ENCODE assay signal across 34 cellular contexts in the genomic region with DNA sequence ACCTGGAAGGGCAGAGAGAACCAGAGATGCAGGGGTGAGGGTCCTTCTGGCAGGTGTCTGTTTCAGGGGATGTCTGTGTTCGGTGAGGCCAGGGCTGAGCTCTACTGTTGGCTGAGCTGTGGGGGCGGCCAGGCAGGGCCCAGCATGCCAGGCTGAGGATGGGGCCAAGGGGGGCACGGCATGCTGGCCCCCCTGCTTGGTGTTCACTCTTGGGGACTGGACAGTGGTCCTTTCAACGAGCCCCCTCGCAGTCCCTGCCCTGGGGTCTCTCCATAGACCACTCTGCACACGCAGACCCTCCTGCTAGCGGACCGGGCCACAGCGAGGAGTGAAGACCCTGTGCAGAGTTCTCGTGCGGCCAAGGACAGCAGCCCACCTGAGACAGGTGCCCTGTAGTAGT. TPM values are rescaled to one million over a fixed set of nuclear protein-coding genes. Genes with fewer than 3 reads are reported as not detected.
"Had no signal": no experiment of that assay in that cellular context is flagged by ENCODE, and none has a peak within 500 bp of the region (broad histone marks: within the 10 kb centered on the region; RNA-seq: fewer than 3 reads in every experiment).

No MANE protein-coding gene starts in this region.

- H3K27ac Mint-ChIP-seq: activated CD4-positive, alpha-beta T cell treated with anti-CD3 and anti-CD28 coated beads, Interleukin-2, amount 10 ng/mL, durations not matched to agents 24 days and 14 days; activated CD8-positive, alpha-beta T cell treated with anti-CD3 and anti-CD28 coated beads for 36 hours; activated T-cell treated with anti-CD3 and anti-CD28 coated beads, Interleukin-2, amount 50 U/mL, for 72 hours; activated T-helper 17 cell treated with anti-CD3 and anti-CD28 coated beads, Interleukin-2, amount 50 U/mL, for 72 hours; T-cell; T-helper 17 cell had no signal

- H3K4me3 Mint-ChIP-seq: activated CD4-positive, alpha-beta T cell treated with anti-CD3 and anti-CD28 coated beads, Interleukin-2, amount 10 ng/mL, durations not matched to agents 24 days and 14 days; activated CD8-positive, alpha-beta T cell treated with anti-CD3 and anti-CD28 coated beads for 36 hours; activated T-cell treated with anti-CD3 and anti-CD28 coated beads, Interleukin-2, amount 50 U/mL, for 72 hours; activated T-helper 17 cell treated with anti-CD3 and anti-CD28 coated beads, Interleukin-2, amount 50 U/mL, for 72 hours; T-cell; T-helper 17 cell had no signal

- H3K4me1 ChIP-seq: adrenal gland, body of pancreas had no signal

- H3K27me3 Mint-ChIP-seq: activated CD4-positive, alpha-beta T cell treated with anti-CD3 and anti-CD28 coated beads, Interleukin-2, amount 10 ng/mL, durations not matched to agents 24 days and 14 days; T-cell; T-helper 17 cell had no signal

- H3K27ac ChIP-seq: adrenal gland, body of pancreas, VCaP had no signal

- H3K9me3 ChIP-seq: adrenal gland, body of pancreas, MG63, SJCRH30, SK-N-SH had no signal

- H3K4me2 ChIP-seq: SK-N-SH had no signal

- H3K9ac ChIP-seq: SK-N-SH had no signal

- H3K9me3 Mint-ChIP-seq: activated CD4-positive, alpha-beta T cell treated with anti-CD3 and anti-CD28 coated beads, Interleukin-2, amount 10 ng/mL, durations not matched to agents 24 days and 14 days; activated CD8-positive, alpha-beta T cell treated with anti-CD3 and anti-CD28 coated beads for 36 hours; activated naive CD4-positive, alpha-beta T cell treated with anti-CD3 and anti-CD28 coated beads, Interleukin-2, amount 50 U/mL, for 72 hours; activated T-cell treated with anti-CD3 and anti-CD28 coated beads, Interleukin-2, amount 50 U/mL, for 72 hours; activated T-helper 17 cell treated with anti-CD3 and anti-CD28 coated beads, Interleukin-2, amount 50 U/mL, for 72 hours; T-cell had no signal

- H3K4me1 Mint-ChIP-seq: activated T-helper 17 cell treated with anti-CD3 and anti-CD28 coated beads, Interleukin-2, amount 50 U/mL, for 72 hours had no signal

- H3K4me3 ChIP-seq: adrenal gland, body of pancreas, MG63, SJCRH30 had no signal

- ATAC-seq: activated CD8-positive, alpha-beta T cell treated with anti-CD3 and anti-CD28 coated beads for 36 hours; activated naive CD4-positive, alpha-beta T cell treated with anti-CD3 and anti-CD28 coated beads, Interleukin-2, amount 50 U/mL, for 72 hours; activated T-cell treated with anti-CD3 and anti-CD28 coated beads, Interleukin-2, amount 50 U/mL, for 72 hours; activated T-helper 17 cell treated with anti-CD3 and anti-CD28 coated beads, Interleukin-2, amount 50 U/mL, for 72 hours; body of pancreas; Panc1; T-cell; T-helper 17 cell had no signal

- DNase-seq: activated CD4-positive, alpha-beta T cell treated with anti-CD3 and anti-CD28 coated beads, Interleukin-2, amount 10 ng/mL, durations not matched to agents 24 days and 14 days; activated CD4-positive, alpha-beta T cell treated with anti-CD3 and anti-CD28 coated beads, Interleukin-2, amount 50 U/mL, for 4 hours; activated CD8-positive, alpha-beta T cell treated with anti-CD3 and anti-CD28 coated beads for 36 hours; activated effector memory CD4-positive, alpha-beta T cell treated with anti-CD3 and anti-CD28 coated beads, Interleukin-2, amount 50 U/mL, for 16 hours; activated naive CD4-positive, alpha-beta T cell treated with Interleukin-2 at 50 U/mL for 16 hours; activated T-cell treated with anti-CD3 and anti-CD28 coated beads, Interleukin-2, amount 50 U/mL, for 1 hour; activated T-cell treated with anti-CD3 and anti-CD28 coated beads, Interleukin-2, amount 50 U/mL, for 72 hours; adrenal gland; body of pancreas; caudate nucleus; cerebellar nuclear complex; Kasumi-1; KG1; MG63; NCI-H1048; NCI-H1105 treated with DMSO at 0.1 percent for 48 hours; NCI-H1436; NCI-H1694; NCI-H1930; NCI-H2081 treated with DMSO at 0.1 percent for 48 hours; NCI-H226; NCI-H446 treated with DMSO at 0.1 percent for 48 hours; NCI-H524; NCI-H69; SHP77; SJCRH30; SK-N-SH; T-cell; T-helper 17 cell had no signal

- H3K36me3 Mint-ChIP-seq: activated naive CD4-positive, alpha-beta T cell treated with anti-CD3 and anti-CD28 coated beads, Interleukin-2, amount 50 U/mL, for 72 hours; T-cell had no signal

- H3K36me3 ChIP-seq: adrenal gland, MG63, SJCRH30 had no signal

- H3K27me3 ChIP-seq: adrenal gland, body of pancreas, MG63, SJCRH30 had no signal

RNA-seq across cellular contexts. Expression of a gene that starts 56.3 kb away (rescaled TPM):
- total RNA-seq: RPMI7951 had no signal
